18 cellular contexts compared by ENCODE assay signal in the genomic region with DNA sequence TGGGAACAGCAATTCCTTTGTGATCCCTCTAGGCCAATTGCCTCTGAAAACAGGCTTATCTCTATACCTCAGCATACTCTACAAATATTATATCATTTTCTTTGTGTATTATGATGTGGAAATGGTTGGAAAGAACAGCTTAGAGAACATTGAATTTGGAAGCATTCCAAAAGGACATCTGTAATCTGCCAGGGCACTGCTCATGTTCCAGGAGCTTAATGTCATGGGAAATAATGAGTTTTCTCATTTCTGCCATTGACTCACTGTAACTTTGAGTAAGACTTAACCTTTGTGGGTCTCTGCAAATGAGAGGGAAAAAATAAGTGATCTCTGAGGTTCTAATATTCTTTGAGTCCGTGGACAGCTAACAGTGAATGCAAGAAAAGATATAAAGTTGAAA.
DNase-seq lines count a peak whose midpoint lies in the region; ATAC-seq and TF ChIP-seq lines count a peak whose summit lies in the region.
"Had no signal": no experiment of that assay in that cellular context is flagged by ENCODE, and none has a peak within 500 bp of the region (broad histone marks: within the 10 kb centered on the region; RNA-seq: fewer than 3 reads in every experiment).

No MANE protein-coding gene starts in this region.

- no peak for ATAC-seq in HG03159 (IDR thresholded peaks at IDR 0.05; ENCODE audit: unreplicated experiment)
- ATAC-seq: HepG2 had no signal

- no peak for TF ChIP-seq CTCF in fibroblast of mammary gland (conservative IDR thresholded peaks at IDR 0.05; ENCODE audit: control insufficient read depth, insufficient read depth, low read depth, low read length)

- DNase-seq in NCI-H1694 treated with DMSO at 0.1 percent for 48 hours (lab: John Stamatoyannopoulos, UW) (peak; percentile 8), NCI-H1694 (lab: John Stamatoyannopoulos, UW) (no peak), NCI-H69 (lab: John Stamatoyannopoulos, UW) (peak; percentile 32), fibroblast of mammary gland (ENCODE audit: low read depth) (peak; percentile 33), NCI-H345 treated with DMSO at 0.1 percent for 48 hours (lab: John Stamatoyannopoulos, UW; ENCODE audit: unreplicated experiment) (no peak), GM19240 (ENCODE audit: insufficient read length, low spot score) (no peak), NCI-H748 (lab: John Stamatoyannopoulos, UW; ENCODE audit: unreplicated experiment) (no peak)
- DNase-seq: Calu3, DMS79 treated with DMSO at 0.1 percent for 48 hours, GF-D8, Karpas-422, MV-4-11, NCI-H187 treated with DMSO at 0.1 percent for 48 hours, NCI-H526 treated with DMSO at 0.1 percent for 48 hours, SIG-M5 had no signal

- no peak overlapping the region for H3K4me3 ChIP-seq in fibroblast of mammary gland (ENCODE audit: control insufficient read depth, low read depth, low read length)
- H3K4me3 ChIP-seq: SK-N-MC had no signal

Comparison
In these comparisons a context has a peak if more than half of its experiments do, and no peak if none do; other contexts are left out.
1. DNase-seq: peak in NCI-H1694 treated with DMSO at 0.1 percent for 48 hours (single experiment), NCI-H69 (single experiment) and fibroblast of mammary gland (single experiment); none in NCI-H1694 (single experiment), NCI-H345 treated with DMSO at 0.1 percent for 48 hours (single experiment), GM19240 (single experiment) and NCI-H748 (single experiment).